In genomic region chrX:137212078-137212632, GRCh38 we compare ENCODE assay signal across 24 cellular contexts.
"Had no signal": no experiment of that assay in that cellular context is flagged by ENCODE, and none has a peak within 500 bp of the region (broad histone marks: within the 10 kb centered on the region; RNA-seq: fewer than 3 reads in every experiment).

No MANE protein-coding gene starts in this region.

- H3K27ac ChIP-seq: body of pancreas, heart right ventricle, left ventricle myocardium inferior, neutrophil, ovary, psoas muscle, right atrium auricular region, spleen, testis, vagina, VCaP had no signal

- H3K27me3 ChIP-seq: body of pancreas, neutrophil, ovary, right atrium auricular region, spleen, testis, vagina had no signal

- DNase-seq: activated CD4-positive, alpha-beta memory T cell treated with anti-CD3 and anti-CD28 coated beads, Interleukin-2, amount 10 ng/mL, durations not matched to agents 7 days and 5 days; activated CD4-positive, alpha-beta T cell treated with anti-CD3 and anti-CD28 coated beads, Interleukin-2, amount 10 ng/mL, durations not matched to agents 24 days and 14 days; activated effector memory CD4-positive, alpha-beta T cell treated with Interleukin-2 at 50 U/mL for 16 hours; activated naive CD4-positive, alpha-beta T cell treated with anti-CD3 and anti-CD28 coated beads, Interleukin-2, amount 10 ng/mL, durations not matched to agents 7 days and 5 days; activated T-cell treated with anti-CD3 and anti-CD28 coated beads, Interleukin-2, amount 50 U/mL, for 72 hours; amygdala; body of pancreas; effector CD4-positive, alpha-beta T cell; erythroblast; foreskin fibroblast; heart right ventricle; left ventricle myocardium inferior; ovary; psoas muscle; spleen; stimulated activated CD4-positive, alpha-beta T cell treated with anti-CD3 and anti-CD28 coated beads, Interleukin-4, amount 100 ng/mL, for 1 hour; stimulated activated naive CD4-positive, alpha-beta T cell; testis had no signal

- H3K4me3 ChIP-seq: body of pancreas, heart right ventricle, left ventricle myocardium inferior, ovary, psoas muscle, right atrium auricular region, spleen, testis, vagina had no signal

- H3K9me3 ChIP-seq: body of pancreas, heart right ventricle, left ventricle myocardium inferior, neutrophil, ovary, psoas muscle, right atrium auricular region, spleen, testis, vagina had no signal

- H3K4me1 ChIP-seq: body of pancreas, heart right ventricle, left ventricle myocardium inferior, psoas muscle, right atrium auricular region, spleen, testis, vagina had no signal

- H3K36me3 ChIP-seq: heart right ventricle, left ventricle myocardium inferior, neutrophil, ovary, right atrium auricular region, spleen, vagina had no signal

- ATAC-seq: activated CD4-positive, CD25-positive, alpha-beta regulatory T cell treated with anti-CD3 and anti-CD28 coated beads, Interleukin-2, amount 50 U/mL, for 24 hours; activated T-cell treated with anti-CD3 and anti-CD28 coated beads, Interleukin-2, amount 50 U/mL, for 72 hours; body of pancreas; heart right ventricle; natural killer cell treated with Interleukin-12 subunit alpha and Interleukin-12 subunit beta and Interleukin-15 and Interleukin-18, amount 100 ng/mL, for 72 hours; psoas muscle had no signal
